Comparison of ENCODE assay signal across 2 cellular contexts in the genomic region with DNA sequence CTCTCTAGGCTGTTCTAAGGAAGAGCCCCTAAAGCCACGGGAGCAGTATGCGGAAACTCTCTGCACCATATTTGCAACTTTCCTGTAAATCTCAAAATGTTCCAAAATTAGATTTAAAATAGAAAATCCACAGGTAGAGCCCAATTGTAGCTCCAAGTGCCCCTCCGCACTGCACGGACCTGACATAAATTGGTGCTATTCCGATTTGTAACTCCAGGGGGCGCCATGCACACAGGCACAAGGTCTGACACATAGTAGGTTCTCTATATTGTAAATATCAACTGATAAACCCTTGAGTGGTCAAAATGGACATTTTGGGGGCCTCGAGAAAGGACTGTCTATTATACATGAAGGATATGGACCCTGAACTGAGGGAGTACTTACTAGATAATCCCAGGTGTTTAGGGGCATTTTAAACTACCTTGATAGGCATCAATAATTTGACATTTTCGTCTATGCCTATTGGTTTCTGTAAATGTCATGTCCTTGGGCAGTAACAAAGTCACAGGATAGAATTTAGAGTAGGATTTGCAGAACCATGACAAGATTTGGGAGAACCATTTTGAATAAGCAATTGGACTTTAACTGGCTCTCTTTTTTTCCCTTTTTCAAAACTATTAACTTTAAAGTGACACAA.
A peak's percentile ranks its signal among the peaks of the same experiment; 100 is the strongest.
TF ChIP-seq lines count a peak whose summit lies in the region.

No MANE protein-coding gene starts in this region.

TF ChIP-seq in HEK293, 187 proteins besides CTCF, POLR2A, EP300 and RAD21 (continued from another document):
- TF ChIP-seq ZNF660 (tag by site-specific recombination; IDR thresholded peaks at IDR 0.05) (peak; percentile 49; the same call in 1 of the 2 replicates), ZNF133 (tag by site-specific recombination; IDR thresholded peaks at IDR 0.05) (no peak), ZNF654 (tag by site-specific recombination; IDR thresholded peaks at IDR 0.05; ENCODE audit: low read depth) (peak; percentile 64), ZSCAN30 (tag by site-specific recombination; IDR thresholded peaks at IDR 0.05) (peak; percentile 58; the same call in 1 of the 2 replicates), SCRT1 (tag by site-specific recombination; IDR thresholded peaks at IDR 0.05; ENCODE audit: borderline replicate concordance) (peak; percentile 70; the same call in 1 of the 2 replicates), SCRT2 (tag by site-specific recombination; IDR thresholded peaks at IDR 0.05) (peak; percentile 72), ZNF621 (tag by site-specific recombination; IDR thresholded peaks at IDR 0.05) (no peak), ZNF670 (tag by site-specific recombination; IDR thresholded peaks at IDR 0.05; ENCODE audit: low read depth) (no peak), SP7 (tag by site-specific recombination; IDR thresholded peaks at IDR 0.05) (no peak)
- TF ChIP-seq, protein P1, sequence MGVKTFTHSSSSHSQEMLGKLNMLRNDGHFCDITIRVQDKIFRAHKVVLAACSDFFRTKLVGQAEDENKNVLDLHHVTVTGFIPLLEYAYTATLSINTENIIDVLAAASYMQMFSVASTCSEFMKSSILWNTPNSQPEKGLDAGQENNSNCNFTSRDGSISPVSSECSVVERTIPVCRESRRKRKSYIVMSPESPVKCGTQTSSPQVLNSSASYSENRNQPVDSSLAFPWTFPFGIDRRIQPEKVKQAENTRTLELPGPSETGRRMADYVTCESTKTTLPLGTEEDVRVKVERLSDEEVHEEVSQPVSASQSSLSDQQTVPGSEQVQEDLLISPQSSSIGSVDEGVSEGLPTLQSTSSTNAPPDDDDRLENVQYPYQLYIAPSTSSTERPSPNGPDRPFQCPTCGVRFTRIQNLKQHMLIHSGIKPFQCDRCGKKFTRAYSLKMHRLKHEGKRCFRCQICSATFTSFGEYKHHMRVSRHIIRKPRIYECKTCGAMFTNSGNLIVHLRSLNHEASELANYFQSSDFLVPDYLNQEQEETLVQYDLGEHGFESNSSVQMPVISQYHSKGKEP (tag by site-specific recombination; IDR thresholded peaks at IDR 0.05): no peak
- TF ChIP-seq, protein P2, sequence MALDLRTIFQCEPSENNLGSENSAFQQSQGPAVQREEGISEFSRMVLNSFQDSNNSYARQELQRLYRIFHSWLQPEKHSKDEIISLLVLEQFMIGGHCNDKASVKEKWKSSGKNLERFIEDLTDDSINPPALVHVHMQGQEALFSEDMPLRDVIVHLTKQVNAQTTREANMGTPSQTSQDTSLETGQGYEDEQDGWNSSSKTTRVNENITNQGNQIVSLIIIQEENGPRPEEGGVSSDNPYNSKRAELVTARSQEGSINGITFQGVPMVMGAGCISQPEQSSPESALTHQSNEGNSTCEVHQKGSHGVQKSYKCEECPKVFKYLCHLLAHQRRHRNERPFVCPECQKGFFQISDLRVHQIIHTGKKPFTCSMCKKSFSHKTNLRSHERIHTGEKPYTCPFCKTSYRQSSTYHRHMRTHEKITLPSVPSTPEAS (tag by site-specific recombination; IDR thresholded peaks at IDR 0.05): no peak
- TF ChIP-seq, protein P3, sequence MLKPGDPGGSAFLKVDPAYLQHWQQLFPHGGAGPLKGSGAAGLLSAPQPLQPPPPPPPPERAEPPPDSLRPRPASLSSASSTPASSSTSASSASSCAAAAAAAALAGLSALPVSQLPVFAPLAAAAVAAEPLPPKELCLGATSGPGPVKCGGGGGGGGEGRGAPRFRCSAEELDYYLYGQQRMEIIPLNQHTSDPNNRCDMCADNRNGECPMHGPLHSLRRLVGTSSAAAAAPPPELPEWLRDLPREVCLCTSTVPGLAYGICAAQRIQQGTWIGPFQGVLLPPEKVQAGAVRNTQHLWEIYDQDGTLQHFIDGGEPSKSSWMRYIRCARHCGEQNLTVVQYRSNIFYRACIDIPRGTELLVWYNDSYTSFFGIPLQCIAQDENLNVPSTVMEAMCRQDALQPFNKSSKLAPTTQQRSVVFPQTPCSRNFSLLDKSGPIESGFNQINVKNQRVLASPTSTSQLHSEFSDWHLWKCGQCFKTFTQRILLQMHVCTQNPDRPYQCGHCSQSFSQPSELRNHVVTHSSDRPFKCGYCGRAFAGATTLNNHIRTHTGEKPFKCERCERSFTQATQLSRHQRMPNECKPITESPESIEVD (tag by site-specific recombination; IDR thresholded peaks at IDR 0.05): no peak

TF ChIP-seq in WTC11, 78 proteins besides CTCF, POLR2A, EP300 and RAD21 (continued from another document):
- TF ChIP-seq, protein P4, sequence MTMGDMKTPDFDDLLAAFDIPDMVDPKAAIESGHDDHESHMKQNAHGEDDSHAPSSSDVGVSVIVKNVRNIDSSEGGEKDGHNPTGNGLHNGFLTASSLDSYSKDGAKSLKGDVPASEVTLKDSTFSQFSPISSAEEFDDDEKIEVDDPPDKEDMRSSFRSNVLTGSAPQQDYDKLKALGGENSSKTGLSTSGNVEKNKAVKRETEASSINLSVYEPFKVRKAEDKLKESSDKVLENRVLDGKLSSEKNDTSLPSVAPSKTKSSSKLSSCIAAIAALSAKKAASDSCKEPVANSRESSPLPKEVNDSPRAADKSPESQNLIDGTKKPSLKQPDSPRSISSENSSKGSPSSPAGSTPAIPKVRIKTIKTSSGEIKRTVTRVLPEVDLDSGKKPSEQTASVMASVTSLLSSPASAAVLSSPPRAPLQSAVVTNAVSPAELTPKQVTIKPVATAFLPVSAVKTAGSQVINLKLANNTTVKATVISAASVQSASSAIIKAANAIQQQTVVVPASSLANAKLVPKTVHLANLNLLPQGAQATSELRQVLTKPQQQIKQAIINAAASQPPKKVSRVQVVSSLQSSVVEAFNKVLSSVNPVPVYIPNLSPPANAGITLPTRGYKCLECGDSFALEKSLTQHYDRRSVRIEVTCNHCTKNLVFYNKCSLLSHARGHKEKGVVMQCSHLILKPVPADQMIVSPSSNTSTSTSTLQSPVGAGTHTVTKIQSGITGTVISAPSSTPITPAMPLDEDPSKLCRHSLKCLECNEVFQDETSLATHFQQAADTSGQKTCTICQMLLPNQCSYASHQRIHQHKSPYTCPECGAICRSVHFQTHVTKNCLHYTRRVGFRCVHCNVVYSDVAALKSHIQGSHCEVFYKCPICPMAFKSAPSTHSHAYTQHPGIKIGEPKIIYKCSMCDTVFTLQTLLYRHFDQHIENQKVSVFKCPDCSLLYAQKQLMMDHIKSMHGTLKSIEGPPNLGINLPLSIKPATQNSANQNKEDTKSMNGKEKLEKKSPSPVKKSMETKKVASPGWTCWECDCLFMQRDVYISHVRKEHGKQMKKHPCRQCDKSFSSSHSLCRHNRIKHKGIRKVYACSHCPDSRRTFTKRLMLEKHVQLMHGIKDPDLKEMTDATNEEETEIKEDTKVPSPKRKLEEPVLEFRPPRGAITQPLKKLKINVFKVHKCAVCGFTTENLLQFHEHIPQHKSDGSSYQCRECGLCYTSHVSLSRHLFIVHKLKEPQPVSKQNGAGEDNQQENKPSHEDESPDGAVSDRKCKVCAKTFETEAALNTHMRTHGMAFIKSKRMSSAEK (CRISPR knock-in tag; IDR thresholded peaks at IDR 0.05; ENCODE audit: borderline replicate concordance): no peak
- no peak for TF ChIP-seq SMAD3 (CRISPR knock-in tag; IDR thresholded peaks at IDR 0.05; ENCODE audit: borderline replicate concordance)
- TF ChIP-seq, protein P5, sequence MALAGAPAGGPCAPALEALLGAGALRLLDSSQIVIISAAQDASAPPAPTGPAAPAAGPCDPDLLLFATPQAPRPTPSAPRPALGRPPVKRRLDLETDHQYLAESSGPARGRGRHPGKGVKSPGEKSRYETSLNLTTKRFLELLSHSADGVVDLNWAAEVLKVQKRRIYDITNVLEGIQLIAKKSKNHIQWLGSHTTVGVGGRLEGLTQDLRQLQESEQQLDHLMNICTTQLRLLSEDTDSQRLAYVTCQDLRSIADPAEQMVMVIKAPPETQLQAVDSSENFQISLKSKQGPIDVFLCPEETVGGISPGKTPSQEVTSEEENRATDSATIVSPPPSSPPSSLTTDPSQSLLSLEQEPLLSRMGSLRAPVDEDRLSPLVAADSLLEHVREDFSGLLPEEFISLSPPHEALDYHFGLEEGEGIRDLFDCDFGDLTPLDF (CRISPR knock-in tag; IDR thresholded peaks at IDR 0.05): no peak
- TF ChIP-seq, protein P6, sequence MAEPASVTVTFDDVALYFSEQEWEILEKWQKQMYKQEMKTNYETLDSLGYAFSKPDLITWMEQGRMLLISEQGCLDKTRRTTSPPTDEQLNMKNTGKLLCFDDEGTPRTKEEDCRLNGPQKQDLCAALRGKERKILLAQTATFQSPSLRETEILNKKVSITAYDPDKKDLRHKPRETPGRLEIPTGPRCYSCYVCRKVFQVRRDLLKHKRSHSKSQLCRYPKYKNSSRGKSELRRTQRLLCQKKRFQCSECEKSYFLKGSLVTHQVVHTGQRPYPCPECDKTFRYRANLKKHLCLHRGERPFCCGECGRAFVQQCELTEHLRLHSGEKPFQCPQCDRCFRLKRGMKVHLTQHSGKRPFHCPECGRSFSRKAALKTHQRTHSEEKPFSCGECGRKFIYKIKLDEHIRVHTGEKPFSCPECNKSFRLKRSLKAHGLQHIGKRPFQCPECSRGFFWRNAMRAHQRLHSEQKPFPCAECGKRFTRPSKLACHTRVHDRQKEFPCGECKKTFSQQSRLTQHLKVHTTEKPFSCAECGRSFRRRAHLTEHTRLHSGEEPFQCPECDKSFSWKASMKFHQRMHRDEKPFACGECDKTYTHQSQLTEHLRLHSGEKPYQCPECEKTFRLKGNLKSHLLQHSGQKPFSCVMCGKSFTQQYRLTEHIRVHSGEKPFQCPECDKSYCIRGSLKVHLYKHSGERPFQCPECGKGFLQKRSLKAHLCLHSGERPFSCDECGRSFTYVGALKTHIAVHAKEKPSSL (CRISPR knock-in tag; conservative IDR thresholded peaks at IDR 0.05): no peak
- no peak for TF ChIP-seq SP1 (CRISPR knock-in tag; conservative IDR thresholded peaks at IDR 0.05)
- no peak for TF ChIP-seq NR1H2 (CRISPR knock-in tag; IDR thresholded peaks at IDR 0.05)
- no peak for TF ChIP-seq FOXJ3 (CRISPR knock-in tag; IDR thresholded peaks at IDR 0.05; ENCODE audit: borderline replicate concordance)
- TF ChIP-seq NFE2L1 (CRISPR knock-in tag; IDR thresholded peaks at IDR 0.05): no peak
- TF ChIP-seq, protein P7, sequence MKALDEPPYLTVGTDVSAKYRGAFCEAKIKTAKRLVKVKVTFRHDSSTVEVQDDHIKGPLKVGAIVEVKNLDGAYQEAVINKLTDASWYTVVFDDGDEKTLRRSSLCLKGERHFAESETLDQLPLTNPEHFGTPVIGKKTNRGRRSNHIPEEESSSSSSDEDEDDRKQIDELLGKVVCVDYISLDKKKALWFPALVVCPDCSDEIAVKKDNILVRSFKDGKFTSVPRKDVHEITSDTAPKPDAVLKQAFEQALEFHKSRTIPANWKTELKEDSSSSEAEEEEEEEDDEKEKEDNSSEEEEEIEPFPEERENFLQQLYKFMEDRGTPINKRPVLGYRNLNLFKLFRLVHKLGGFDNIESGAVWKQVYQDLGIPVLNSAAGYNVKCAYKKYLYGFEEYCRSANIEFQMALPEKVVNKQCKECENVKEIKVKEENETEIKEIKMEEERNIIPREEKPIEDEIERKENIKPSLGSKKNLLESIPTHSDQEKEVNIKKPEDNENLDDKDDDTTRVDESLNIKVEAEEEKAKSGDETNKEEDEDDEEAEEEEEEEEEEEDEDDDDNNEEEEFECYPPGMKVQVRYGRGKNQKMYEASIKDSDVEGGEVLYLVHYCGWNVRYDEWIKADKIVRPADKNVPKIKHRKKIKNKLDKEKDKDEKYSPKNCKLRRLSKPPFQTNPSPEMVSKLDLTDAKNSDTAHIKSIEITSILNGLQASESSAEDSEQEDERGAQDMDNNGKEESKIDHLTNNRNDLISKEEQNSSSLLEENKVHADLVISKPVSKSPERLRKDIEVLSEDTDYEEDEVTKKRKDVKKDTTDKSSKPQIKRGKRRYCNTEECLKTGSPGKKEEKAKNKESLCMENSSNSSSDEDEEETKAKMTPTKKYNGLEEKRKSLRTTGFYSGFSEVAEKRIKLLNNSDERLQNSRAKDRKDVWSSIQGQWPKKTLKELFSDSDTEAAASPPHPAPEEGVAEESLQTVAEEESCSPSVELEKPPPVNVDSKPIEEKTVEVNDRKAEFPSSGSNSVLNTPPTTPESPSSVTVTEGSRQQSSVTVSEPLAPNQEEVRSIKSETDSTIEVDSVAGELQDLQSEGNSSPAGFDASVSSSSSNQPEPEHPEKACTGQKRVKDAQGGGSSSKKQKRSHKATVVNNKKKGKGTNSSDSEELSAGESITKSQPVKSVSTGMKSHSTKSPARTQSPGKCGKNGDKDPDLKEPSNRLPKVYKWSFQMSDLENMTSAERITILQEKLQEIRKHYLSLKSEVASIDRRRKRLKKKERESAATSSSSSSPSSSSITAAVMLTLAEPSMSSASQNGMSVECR (CRISPR knock-in tag; IDR thresholded peaks at IDR 0.05; ENCODE audit: borderline replicate concordance): no peak
- TF ChIP-seq ZNF671 (CRISPR knock-in tag; IDR thresholded peaks at IDR 0.05): no peak
